ENCODE assay signal across 1 cellular context in the genomic region with DNA sequence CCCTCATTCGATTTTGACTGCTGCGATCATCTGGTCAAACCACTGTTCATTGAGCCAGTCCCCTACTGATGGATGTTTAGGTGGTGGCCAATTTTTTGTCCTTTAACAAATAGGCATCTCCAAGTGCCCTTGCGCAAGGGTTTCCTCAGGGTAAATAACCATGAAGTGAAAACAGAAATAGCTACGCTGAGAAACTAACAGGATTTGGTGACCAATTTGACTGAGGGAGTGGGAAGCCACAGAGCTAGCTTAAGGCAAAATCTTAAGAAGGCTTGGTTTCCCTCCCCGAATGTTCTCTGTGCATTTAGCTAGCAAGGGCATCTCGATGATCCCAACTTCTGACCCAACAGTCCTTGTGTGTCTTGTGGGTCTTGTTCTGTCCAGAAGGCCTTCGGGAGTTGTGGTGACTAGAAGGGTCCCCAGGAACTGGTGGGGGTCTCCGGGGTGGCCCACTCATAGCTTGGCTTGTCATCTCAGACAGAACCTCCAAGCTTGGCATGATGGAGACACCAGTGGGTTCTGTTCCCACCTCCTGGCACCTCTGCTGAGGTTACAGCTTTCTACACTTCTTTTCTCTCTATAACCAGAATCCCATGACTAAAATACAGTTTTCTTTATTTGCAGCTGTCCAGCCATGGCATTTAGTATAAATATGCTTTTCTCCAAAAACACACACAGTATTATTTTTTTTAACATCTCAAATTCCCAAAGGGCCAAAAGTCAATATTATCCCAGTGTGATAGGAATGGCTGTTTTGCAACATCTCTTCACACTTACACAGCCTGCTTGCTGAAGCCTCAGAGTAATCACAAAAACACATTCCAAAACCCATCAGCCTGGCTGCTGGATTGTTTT.
TF ChIP-seq lines count a peak whose summit lies in the region.

No MANE protein-coding gene starts in this region.

TF ChIP-seq in HepG2, 621 proteins besides CTCF, POLR2A, EP300 and RAD21 (continued from another document and continues in another):
- TF ChIP-seq, protein P1, sequence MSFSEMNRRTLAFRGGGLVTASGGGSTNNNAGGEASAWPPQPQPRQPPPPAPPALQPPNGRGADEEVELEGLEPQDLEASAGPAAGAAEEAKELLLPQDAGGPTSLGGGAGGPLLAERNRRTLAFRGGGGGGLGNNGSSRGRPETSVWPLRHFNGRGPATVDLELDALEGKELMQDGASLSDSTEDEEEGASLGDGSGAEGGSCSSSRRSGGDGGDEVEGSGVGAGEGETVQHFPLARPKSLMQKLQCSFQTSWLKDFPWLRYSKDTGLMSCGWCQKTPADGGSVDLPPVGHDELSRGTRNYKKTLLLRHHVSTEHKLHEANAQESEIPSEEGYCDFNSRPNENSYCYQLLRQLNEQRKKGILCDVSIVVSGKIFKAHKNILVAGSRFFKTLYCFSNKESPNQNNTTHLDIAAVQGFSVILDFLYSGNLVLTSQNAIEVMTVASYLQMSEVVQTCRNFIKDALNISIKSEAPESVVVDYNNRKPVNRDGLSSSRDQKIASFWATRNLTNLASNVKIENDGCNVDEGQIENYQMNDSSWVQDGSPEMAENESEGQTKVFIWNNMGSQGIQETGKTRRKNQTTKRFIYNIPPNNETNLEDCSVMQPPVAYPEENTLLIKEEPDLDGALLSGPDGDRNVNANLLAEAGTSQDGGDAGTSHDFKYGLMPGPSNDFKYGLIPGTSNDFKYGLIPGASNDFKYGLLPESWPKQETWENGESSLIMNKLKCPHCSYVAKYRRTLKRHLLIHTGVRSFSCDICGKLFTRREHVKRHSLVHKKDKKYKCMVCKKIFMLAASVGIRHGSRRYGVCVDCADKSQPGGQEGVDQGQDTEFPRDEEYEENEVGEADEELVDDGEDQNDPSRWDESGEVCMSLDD (CRISPR knock-in tag; IDR thresholded peaks at IDR 0.05; ENCODE audit: borderline replicate concordance) = no peak
- TF ChIP-seq ZNF556 (CRISPR knock-in tag; IDR thresholded peaks at IDR 0.05; ENCODE audit: borderline replicate concordance) = no peak
- no peak for TF ChIP-seq ZNF83 (CRISPR knock-in tag; IDR thresholded peaks at IDR 0.05; ENCODE audit: borderline replicate concordance)
- TF ChIP-seq ZNF558 (CRISPR knock-in tag; IDR thresholded peaks at IDR 0.05; ENCODE audit: borderline replicate concordance) = peak; percentile 63; the same call in 1 of the 2 replicates
- TF ChIP-seq, protein P2, sequence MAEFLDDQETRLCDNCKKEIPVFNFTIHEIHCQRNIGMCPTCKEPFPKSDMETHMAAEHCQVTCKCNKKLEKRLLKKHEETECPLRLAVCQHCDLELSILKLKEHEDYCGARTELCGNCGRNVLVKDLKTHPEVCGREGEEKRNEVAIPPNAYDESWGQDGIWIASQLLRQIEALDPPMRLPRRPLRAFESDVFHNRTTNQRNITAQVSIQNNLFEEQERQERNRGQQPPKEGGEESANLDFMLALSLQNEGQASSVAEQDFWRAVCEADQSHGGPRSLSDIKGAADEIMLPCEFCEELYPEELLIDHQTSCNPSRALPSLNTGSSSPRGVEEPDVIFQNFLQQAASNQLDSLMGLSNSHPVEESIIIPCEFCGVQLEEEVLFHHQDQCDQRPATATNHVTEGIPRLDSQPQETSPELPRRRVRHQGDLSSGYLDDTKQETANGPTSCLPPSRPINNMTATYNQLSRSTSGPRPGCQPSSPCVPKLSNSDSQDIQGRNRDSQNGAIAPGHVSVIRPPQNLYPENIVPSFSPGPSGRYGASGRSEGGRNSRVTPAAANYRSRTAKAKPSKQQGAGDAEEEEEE (CRISPR knock-in tag; IDR thresholded peaks at IDR 0.05; ENCODE audit: borderline replicate concordance) = no peak
- TF ChIP-seq HIVEP1 (CRISPR knock-in tag; IDR thresholded peaks at IDR 0.05) = no peak
- TF ChIP-seq, protein P3, sequence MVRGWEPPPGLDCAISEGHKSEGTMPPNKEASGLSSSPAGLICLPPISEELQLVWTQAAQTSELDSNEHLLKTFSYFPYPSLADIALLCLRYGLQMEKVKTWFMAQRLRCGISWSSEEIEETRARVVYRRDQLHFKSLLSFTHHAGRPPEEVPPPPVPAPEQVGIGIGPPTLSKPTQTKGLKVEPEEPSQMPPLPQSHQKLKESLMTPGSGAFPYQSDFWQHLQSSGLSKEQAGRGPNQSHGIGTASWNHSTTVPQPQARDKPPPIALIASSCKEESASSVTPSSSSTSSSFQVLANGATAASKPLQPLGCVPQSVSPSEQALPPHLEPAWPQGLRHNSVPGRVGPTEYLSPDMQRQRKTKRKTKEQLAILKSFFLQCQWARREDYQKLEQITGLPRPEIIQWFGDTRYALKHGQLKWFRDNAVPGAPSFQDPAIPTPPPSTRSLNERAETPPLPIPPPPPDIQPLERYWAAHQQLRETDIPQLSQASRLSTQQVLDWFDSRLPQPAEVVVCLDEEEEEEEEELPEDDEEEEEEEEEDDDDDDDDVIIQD (CRISPR knock-in tag; IDR thresholded peaks at IDR 0.05; ENCODE audit: low read depth) = peak; percentile 81
- TF ChIP-seq ZNF496 (CRISPR knock-in tag; IDR thresholded peaks at IDR 0.05; ENCODE audit: insufficient replicate concordance) = no peak
- TF ChIP-seq, protein P4, sequence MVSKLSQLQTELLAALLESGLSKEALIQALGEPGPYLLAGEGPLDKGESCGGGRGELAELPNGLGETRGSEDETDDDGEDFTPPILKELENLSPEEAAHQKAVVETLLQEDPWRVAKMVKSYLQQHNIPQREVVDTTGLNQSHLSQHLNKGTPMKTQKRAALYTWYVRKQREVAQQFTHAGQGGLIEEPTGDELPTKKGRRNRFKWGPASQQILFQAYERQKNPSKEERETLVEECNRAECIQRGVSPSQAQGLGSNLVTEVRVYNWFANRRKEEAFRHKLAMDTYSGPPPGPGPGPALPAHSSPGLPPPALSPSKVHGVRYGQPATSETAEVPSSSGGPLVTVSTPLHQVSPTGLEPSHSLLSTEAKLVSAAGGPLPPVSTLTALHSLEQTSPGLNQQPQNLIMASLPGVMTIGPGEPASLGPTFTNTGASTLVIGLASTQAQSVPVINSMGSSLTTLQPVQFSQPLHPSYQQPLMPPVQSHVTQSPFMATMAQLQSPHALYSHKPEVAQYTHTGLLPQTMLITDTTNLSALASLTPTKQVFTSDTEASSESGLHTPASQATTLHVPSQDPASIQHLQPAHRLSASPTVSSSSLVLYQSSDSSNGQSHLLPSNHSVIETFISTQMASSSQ (IDR thresholded peaks at IDR 0.05; ENCODE audit: low read depth) = peak; percentile 46
- TF ChIP-seq, protein P4 (CRISPR knock-in tag; IDR thresholded peaks at IDR 0.05; ENCODE audit: borderline replicate concordance) = peak; percentile 77; the same call in 1 of the 2 replicates
- no peak for TF ChIP-seq ZNF550 (CRISPR knock-in tag; IDR thresholded peaks at IDR 0.05; ENCODE audit: borderline replicate concordance)
- peak; percentile 60; the same call in 1 of the 2 replicates for TF ChIP-seq KLF11 (CRISPR knock-in tag; IDR thresholded peaks at IDR 0.05)
- TF ChIP-seq PAWR (CRISPR knock-in tag; IDR thresholded peaks at IDR 0.05; ENCODE audit: borderline replicate concordance) = 0 out of 2 replicates have a peak, but pooled peaks have one; percentile 58
- no peak for TF ChIP-seq NFYC (CRISPR knock-in tag; IDR thresholded peaks at IDR 0.05)
- TF ChIP-seq, protein P5, sequence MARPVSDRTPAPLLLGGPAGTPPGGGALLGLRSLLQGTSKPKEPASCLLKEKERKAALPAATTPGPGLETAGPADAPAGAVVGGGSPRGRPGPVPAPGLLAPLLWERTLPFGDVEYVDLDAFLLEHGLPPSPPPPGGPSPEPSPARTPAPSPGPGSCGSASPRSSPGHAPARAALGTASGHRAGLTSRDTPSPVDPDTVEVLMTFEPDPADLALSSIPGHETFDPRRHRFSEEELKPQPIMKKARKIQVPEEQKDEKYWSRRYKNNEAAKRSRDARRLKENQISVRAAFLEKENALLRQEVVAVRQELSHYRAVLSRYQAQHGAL (CRISPR knock-in tag; IDR thresholded peaks at IDR 0.05; ENCODE audit: not compliant biosample characterization) = no peak
- TF ChIP-seq HDAC1 (CRISPR knock-in tag; IDR thresholded peaks at IDR 0.05) = peak; percentile 86
- no peak for TF ChIP-seq ATM (IDR thresholded peaks at IDR 0.05; ENCODE audit: borderline replicate concordance)
- no peak for TF ChIP-seq XRCC5 (optimal IDR thresholded peaks at IDR 0.05; ENCODE audit: low read length)
- TF ChIP-seq BCL6 (CRISPR knock-in tag; IDR thresholded peaks at IDR 0.05) = peak; percentile 98
- TF ChIP-seq, protein P6, sequence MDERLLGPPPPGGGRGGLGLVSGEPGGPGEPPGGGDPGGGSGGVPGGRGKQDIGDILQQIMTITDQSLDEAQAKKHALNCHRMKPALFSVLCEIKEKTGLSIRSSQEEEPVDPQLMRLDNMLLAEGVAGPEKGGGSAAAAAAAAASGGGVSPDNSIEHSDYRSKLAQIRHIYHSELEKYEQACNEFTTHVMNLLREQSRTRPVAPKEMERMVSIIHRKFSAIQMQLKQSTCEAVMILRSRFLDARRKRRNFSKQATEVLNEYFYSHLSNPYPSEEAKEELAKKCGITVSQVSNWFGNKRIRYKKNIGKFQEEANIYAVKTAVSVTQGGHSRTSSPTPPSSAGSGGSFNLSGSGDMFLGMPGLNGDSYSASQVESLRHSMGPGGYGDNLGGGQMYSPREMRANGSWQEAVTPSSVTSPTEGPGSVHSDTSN (CRISPR knock-in tag; IDR thresholded peaks at IDR 0.05) = no peak
- no peak for TF ChIP-seq SRSF9 (IDR thresholded peaks at IDR 0.05; ENCODE audit: borderline replicate concordance, insufficient read depth, low read depth, low read length, poor library complexity, severe bottlenecking)
- no peak for TF ChIP-seq SRY (CRISPR knock-in tag; IDR thresholded peaks at IDR 0.05)
- no peak for TF ChIP-seq ZBTB20 (CRISPR knock-in tag; IDR thresholded peaks at IDR 0.05; ENCODE audit: borderline replicate concordance, low read depth)
- TF ChIP-seq NR2F1 (CRISPR knock-in tag; IDR thresholded peaks at IDR 0.05) = peak; percentile 60 to 65; a peak in 2 of 4 replicates
- TF ChIP-seq ZSCAN22 (CRISPR knock-in tag; IDR thresholded peaks at IDR 0.05) = peak; percentile 72; the same call in 1 of the 2 replicates
- TF ChIP-seq KDM4B (CRISPR knock-in tag; IDR thresholded peaks at IDR 0.05) = peak; percentile 73; the same call in 1 of the 2 replicates
- no peak for TF ChIP-seq MAZ (IDR thresholded peaks at IDR 0.05; ENCODE audit: borderline replicate concordance, low read depth, low read length)
- TF ChIP-seq MAZ (CRISPR knock-in tag; IDR thresholded peaks at IDR 0.05; ENCODE audit: low read depth) = 0 out of 2 replicates have a peak, but pooled peaks have one; percentile 4
- no peak for TF ChIP-seq CHD2 (IDR thresholded peaks at IDR 0.05; ENCODE audit: low read depth, low read length)
- TF ChIP-seq ZFX (CRISPR knock-in tag; IDR thresholded peaks at IDR 0.05; ENCODE audit: low read depth) = no peak
- TF ChIP-seq, protein P7, sequence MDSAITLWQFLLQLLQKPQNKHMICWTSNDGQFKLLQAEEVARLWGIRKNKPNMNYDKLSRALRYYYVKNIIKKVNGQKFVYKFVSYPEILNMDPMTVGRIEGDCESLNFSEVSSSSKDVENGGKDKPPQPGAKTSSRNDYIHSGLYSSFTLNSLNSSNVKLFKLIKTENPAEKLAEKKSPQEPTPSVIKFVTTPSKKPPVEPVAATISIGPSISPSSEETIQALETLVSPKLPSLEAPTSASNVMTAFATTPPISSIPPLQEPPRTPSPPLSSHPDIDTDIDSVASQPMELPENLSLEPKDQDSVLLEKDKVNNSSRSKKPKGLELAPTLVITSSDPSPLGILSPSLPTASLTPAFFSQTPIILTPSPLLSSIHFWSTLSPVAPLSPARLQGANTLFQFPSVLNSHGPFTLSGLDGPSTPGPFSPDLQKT (CRISPR knock-in tag; IDR thresholded peaks at IDR 0.05; ENCODE audit: borderline replicate concordance) = no peak
- TF ChIP-seq HNF4G (IDR thresholded peaks at IDR 0.05; ENCODE audit: borderline replicate concordance, low read depth, low read length) = no peak
- no peak for TF ChIP-seq HNF4G (CRISPR knock-in tag; IDR thresholded peaks at IDR 0.05; ENCODE audit: borderline replicate concordance, low read depth)
- TF ChIP-seq AGO2 (optimal IDR thresholded peaks at IDR 0.05; ENCODE audit: low read depth, low read length) = no peak
- TF ChIP-seq, protein P8, sequence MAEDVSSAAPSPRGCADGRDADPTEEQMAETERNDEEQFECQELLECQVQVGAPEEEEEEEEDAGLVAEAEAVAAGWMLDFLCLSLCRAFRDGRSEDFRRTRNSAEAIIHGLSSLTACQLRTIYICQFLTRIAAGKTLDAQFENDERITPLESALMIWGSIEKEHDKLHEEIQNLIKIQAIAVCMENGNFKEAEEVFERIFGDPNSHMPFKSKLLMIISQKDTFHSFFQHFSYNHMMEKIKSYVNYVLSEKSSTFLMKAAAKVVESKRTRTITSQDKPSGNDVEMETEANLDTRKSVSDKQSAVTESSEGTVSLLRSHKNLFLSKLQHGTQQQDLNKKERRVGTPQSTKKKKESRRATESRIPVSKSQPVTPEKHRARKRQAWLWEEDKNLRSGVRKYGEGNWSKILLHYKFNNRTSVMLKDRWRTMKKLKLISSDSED (CRISPR knock-in tag; IDR thresholded peaks at IDR 0.05) = no peak
- TF ChIP-seq ZFP1 (CRISPR knock-in tag; IDR thresholded peaks at IDR 0.05) = peak; percentile 90
- TF ChIP-seq STAT5B (CRISPR knock-in tag; IDR thresholded peaks at IDR 0.05) = no peak
